1 cellular context compared by ENCODE assay signal in the genomic region with DNA sequence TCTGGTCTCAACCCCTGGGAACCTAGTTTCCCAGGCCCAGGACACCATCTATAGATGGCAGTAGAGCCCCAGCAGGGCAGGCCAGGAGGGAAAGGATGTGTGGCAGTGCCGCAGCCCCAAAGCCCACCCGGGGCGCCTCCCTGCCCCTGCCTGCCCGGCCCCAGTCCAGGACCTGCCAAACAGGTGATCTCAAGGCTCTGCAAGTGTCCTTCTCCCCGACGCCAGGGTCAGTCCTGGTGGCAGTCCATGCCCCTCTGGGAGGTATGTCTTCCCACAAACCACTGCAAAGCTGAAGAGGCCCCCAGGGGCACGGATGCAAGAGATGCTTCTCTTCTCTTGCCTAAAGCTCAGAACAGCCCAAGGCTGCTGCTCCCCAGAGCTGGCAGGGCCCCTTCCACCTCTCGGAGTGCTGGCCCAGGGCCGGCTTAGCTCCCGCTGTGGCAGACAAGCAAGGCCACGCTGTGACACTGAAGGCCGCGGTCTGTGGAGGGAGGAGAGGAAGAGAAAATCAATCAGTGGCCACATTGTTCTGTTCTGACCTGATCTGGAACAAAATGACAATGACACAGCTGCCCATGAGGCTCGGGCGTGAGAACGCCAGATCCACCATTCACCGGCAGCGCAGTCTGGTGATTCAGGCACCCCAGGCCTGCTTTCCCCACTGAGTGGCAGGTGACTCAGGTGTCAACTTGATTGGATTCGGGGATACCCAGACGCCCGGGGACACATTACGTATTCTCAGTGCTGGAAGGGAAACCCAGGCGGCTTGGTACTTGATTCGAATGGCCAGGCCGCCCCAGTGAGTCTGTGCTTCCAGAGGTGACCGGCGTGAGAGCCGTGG.
TF ChIP-seq lines count a peak whose summit lies in the region.

No MANE protein-coding gene starts in this region.

TF ChIP-seq in HepG2, 621 proteins besides CTCF, POLR2A, EP300 and RAD21 (continued from another document):
- TF ChIP-seq, protein P1, sequence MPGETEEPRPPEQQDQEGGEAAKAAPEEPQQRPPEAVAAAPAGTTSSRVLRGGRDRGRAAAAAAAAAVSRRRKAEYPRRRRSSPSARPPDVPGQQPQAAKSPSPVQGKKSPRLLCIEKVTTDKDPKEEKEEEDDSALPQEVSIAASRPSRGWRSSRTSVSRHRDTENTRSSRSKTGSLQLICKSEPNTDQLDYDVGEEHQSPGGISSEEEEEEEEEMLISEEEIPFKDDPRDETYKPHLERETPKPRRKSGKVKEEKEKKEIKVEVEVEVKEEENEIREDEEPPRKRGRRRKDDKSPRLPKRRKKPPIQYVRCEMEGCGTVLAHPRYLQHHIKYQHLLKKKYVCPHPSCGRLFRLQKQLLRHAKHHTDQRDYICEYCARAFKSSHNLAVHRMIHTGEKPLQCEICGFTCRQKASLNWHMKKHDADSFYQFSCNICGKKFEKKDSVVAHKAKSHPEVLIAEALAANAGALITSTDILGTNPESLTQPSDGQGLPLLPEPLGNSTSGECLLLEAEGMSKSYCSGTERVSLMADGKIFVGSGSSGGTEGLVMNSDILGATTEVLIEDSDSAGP (CRISPR knock-in tag; IDR thresholded peaks at IDR 0.05; ENCODE audit: borderline replicate concordance), result 0 out of 2 replicates have a peak, but pooled peaks have one; percentile 25
- TF ChIP-seq ZBTB42 (CRISPR knock-in tag; IDR thresholded peaks at IDR 0.05) (no peak), ZBTB33 (CRISPR knock-in tag; IDR thresholded peaks at IDR 0.05) (peak; percentile 47; the same call in 1 of the 2 replicates)
- TF ChIP-seq, protein P2, sequence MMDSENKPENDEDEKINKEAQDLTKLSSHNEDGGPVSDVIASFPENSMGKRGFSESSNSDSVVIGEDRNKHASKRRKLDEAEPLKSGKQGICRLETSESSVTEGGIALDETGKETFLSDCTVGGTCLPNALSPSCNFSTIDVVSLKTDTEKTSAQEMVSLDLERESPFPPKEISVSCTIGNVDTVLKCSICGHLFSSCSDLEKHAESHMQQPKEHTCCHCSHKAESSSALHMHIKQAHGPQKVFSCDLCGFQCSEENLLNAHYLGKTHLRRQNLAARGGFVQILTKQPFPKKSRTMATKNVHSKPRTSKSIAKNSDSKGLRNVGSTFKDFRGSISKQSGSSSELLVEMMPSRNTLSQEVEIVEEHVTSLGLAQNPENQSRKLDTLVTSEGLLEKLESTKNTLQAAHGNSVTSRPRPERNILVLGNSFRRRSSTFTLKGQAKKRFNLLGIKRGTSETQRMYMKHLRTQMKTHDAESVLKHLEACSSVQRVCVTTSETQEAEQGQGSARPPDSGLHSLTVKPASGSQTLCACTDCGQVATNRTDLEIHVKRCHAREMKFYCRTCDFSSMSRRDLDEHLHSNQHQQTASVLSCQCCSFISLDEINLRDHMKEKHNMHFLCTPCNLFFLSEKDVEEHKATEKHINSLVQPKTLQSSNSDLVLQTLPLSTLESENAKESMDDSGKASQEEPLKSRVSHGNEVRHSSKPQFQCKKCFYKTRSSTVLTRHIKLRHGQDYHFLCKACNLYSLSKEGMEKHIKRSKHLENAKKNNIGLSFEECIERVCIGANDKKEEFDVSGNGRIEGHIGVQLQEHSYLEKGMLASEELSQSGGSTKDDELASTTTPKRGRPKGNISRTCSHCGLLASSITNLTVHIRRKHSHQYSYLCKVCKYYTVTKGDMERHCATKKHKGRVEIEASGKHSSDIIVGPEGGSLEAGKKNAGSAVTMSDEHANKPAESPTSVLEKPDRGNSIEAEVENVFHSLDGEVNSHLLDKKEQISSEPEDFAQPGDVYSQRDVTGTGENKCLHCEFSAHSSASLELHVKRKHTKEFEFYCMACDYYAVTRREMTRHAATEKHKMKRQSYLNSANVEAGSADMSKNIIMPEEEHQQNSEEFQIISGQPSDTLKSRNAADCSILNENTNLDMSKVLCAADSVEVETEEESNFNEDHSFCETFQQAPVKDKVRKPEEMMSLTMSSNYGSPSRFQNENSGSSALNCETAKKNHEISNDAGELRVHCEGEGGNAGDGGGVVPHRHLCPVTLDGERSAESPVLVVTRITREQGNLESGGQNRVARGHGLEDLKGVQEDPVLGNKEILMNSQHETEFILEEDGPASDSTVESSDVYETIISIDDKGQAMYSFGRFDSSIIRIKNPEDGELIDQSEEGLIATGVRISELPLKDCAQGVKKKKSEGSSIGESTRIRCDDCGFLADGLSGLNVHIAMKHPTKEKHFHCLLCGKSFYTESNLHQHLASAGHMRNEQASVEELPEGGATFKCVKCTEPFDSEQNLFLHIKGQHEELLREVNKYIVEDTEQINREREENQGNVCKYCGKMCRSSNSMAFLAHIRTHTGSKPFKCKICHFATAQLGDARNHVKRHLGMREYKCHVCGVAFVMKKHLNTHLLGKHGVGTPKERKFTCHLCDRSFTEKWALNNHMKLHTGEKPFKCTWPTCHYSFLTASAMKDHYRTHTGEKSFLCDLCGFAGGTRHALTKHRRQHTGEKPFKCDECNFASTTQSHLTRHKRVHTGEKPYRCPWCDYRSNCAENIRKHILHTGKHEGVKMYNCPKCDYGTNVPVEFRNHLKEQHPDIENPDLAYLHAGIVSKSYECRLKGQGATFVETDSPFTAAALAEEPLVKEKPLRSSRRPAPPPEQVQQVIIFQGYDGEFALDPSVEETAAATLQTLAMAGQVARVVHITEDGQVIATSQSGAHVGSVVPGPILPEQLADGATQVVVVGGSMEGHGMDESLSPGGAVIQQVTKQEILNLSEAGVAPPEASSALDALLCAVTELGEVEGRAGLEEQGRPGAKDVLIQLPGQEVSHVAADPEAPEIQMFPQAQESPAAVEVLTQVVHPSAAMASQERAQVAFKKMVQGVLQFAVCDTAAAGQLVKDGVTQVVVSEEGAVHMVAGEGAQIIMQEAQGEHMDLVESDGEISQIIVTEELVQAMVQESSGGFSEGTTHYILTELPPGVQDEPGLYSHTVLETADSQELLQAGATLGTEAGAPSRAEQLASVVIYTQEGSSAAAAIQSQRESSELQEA (CRISPR knock-in tag; IDR thresholded peaks at IDR 0.05; ENCODE audit: not compliant biosample characterization), result no peak
